8 cellular contexts compared by ENCODE assay signal in the genomic region with DNA sequence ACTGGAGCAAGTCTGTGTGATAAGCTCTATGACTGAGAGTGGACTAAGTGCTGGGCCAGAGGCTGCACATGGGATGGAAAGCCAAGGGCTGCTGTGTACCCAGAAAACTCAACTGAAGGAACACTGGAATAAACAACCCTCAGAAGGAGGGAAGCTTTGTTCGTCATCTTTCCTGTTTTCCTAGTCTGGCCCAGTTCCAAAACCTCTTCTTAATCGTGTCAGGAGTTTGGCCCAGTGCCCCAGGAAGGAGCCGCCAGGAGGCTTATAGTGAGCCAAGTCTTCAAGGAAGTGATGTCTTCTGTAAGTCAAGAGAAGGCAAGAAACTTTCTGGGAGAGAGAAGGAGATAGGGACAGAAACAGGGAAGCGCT.
A peak's percentile ranks its signal among the peaks of the same experiment; 100 is the strongest.
DNase-seq lines count a peak whose midpoint lies in the region; ATAC-seq and TF ChIP-seq lines count a peak whose summit lies in the region.

No MANE protein-coding gene starts in this region.

- H3K36me3 Mint-ChIP-seq in dendritic cell treated with granulocyte-macrophage colony-stimulating factor and Interleukin-4, amounts not matched to agents 40 ng/mL and 50 ng/mL, for 4 days (ENCODE audit: low read depth): no peaks in the 10 kb centered on the region
- H3K36me3 Mint-ChIP-seq in nephron (ENCODE audit: low read depth): no peaks in the 10 kb centered on the region

- H3K4me3 Mint-ChIP-seq in dendritic cell treated with granulocyte-macrophage colony-stimulating factor and Interleukin-4, amounts not matched to agents 40 ng/mL and 50 ng/mL, for 4 days: no peak overlapping the region
- peak overlapping the region in 2 of 3 experiments; percentile 7 to 40 for H3K4me3 Mint-ChIP-seq in nephron

- ATAC-seq in HG02763 (IDR thresholded peaks at IDR 0.05; ENCODE audit: unreplicated experiment) (no peak), GM19023 (IDR thresholded peaks at IDR 0.05; ENCODE audit: unreplicated experiment) (no peak), GM21786 (IDR thresholded peaks at IDR 0.05; ENCODE audit: unreplicated experiment) (no peak), GM18873 (IDR thresholded peaks at IDR 0.05; ENCODE audit: low FRiP score, unreplicated experiment) (no peak)

- H3K27me3 Mint-ChIP-seq in dendritic cell treated with granulocyte-macrophage colony-stimulating factor and Interleukin-4, amounts not matched to agents 40 ng/mL and 50 ng/mL, for 4 days: no peaks in the 10 kb centered on the region
- H3K27me3 Mint-ChIP-seq in nephron (ENCODE audit: low read depth): peaks cover 14% of the 10 kb centered on the region

- H3K27ac Mint-ChIP-seq in dendritic cell treated with granulocyte-macrophage colony-stimulating factor and Interleukin-4, amounts not matched to agents 40 ng/mL and 50 ng/mL, for 4 days: peak overlapping the region; percentile 62
- peak overlapping the region; percentile 78 to 98 (median 97) for H3K27ac Mint-ChIP-seq in nephron

- TF ChIP-seq CTCF in nephron (IDR thresholded peaks at IDR 0.05; ENCODE audit: unreplicated experiment in 3 of 3): no peak

- peaks cover 76% of the 10 kb centered on the region for H3K4me1 Mint-ChIP-seq in dendritic cell treated with granulocyte-macrophage colony-stimulating factor and Interleukin-4, amounts not matched to agents 40 ng/mL and 50 ng/mL, for 4 days (ENCODE audit: low read depth)
- peaks cover 44% of the 10 kb centered on the region for H3K4me1 Mint-ChIP-seq in nephron

- DNase-seq in CD1c-positive myeloid dendritic cell (ENCODE audit: extremely low spot score) (peak; percentile 42), NCI-H446 (lab: John Stamatoyannopoulos, UW) (peak; percentile 70 to 92)

- H3K9me3 Mint-ChIP-seq in dendritic cell treated with granulocyte-macrophage colony-stimulating factor and Interleukin-4, amounts not matched to agents 40 ng/mL and 50 ng/mL, for 4 days: no peaks in the 10 kb centered on the region
- H3K9me3 Mint-ChIP-seq in nephron: peaks cover 11% of the 10 kb centered on the region

- intact Hi-C loops in dendritic cell treated with granulocyte-macrophage colony-stimulating factor and Interleukin-4, amounts not matched to agents 40 ng/mL and 50 ng/mL, for 4 days (cut with micrococcal nuclease): no loop called here
